Comparison of ENCODE assay signal across 8 cellular contexts in genomic region chr22:44697423-44698179, GRCh38. TPM values are rescaled to one million over a fixed set of nuclear protein-coding genes. Genes with fewer than 3 reads are reported as not detected.
DNase-seq lines count a peak whose midpoint lies in the region; ATAC-seq and TF ChIP-seq lines count a peak whose summit lies in the region.

No MANE protein-coding gene starts in this region.

- H3K27ac ChIP-seq in RWPE1 (no peak overlapping the region), testis (no peak overlapping the region)

- POLR2A ChIA-PET in BJ (lab: Charles Lee) (no interaction called here), RWPE1 (lab: Yijun Ruan, JAX; ENCODE audit: low non-redundant PET) (no interaction called here)

- H3K4me3 Mint-ChIP-seq in activated T-helper 17 cell treated with anti-CD3 and anti-CD28 coated beads, Interleukin-2, amount 50 U/mL, for 72 hours: peak overlapping the region; percentile 10
- H3K4me3 Mint-ChIP-seq in osteocyte (ENCODE audit: unreplicated experiment): no peak overlapping the region

- TF ChIP-seq POLR2A in testis (IDR thresholded peaks at IDR 0.05): no peak

- ATAC-seq in activated T-helper 17 cell treated with anti-CD3 and anti-CD28 coated beads, Interleukin-2, amount 50 U/mL, for 72 hours (replicated peaks): peak; percentile 66
- no peak for ATAC-seq in GM21619 (IDR thresholded peaks at IDR 0.05; ENCODE audit: unreplicated experiment)

- no peaks in the 10 kb centered on the region for H3K36me3 ChIP-seq in BJ (ENCODE audit: control insufficient read depth, insufficient read depth, low read length)
- H3K36me3 ChIP-seq in HAP-1 (replicated peaks): no peaks in the 10 kb centered on the region
- H3K36me3 ChIP-seq in testis (ENCODE audit: low read depth, missing control alignments): no peaks in the 10 kb centered on the region

- H3K27me3 ChIP-seq in BJ (ENCODE audit: control insufficient read depth, insufficient read depth, low read length): no peaks in the 10 kb centered on the region
- H3K27me3 ChIP-seq in HAP-1 (ENCODE audit: low read depth): no peaks in the 10 kb centered on the region
- H3K27me3 ChIP-seq in testis: no peaks in the 10 kb centered on the region

- CTCF ChIA-PET in BJ (lab: Yijun Ruan, JAX): interaction anchor here (0.6 to 8.6 kb wide), 9 partner anchors 9 to 397 kb away, joined by 3 to 142 read pairs (median 4); no protein-coding TSS in a partner anchor
- CTCF ChIA-PET in RWPE1 (lab: Yijun Ruan, JAX): interaction anchor here (0.6 to 0.9 kb wide), 2 partner anchors 37 to 774 kb away, joined by 3 to 4 read pairs; no protein-coding TSS in a partner anchor

- intact Hi-C loops in testis (cut with DNase I; ENCODE audit: low total_unique reads): loop anchor here (5.0 kb wide), 1 partner anchor 40 kb away; no protein-coding TSS in a partner anchor

- H3K9me3 ChIP-seq in HAP-1: no peaks in the 10 kb centered on the region
- H3K9me3 ChIP-seq in testis: no peaks in the 10 kb centered on the region

- TF ChIP-seq CTCF in BJ (IDR thresholded peaks at IDR 0.05; ENCODE audit: insufficient read depth, low read depth, low read length) (peak; percentile 95), RWPE1 (conservative IDR thresholded peaks at IDR 0.05; ENCODE audit: low read depth) (peak; percentile 86), osteocyte (IDR thresholded peaks at IDR 0.05) (peak; percentile 94), testis (IDR thresholded peaks at IDR 0.05) (peak; percentile 85 to 92 (median 92))

- no peaks in the 10 kb centered on the region for H3K36me3 Mint-ChIP-seq in activated T-helper 17 cell treated with anti-CD3 and anti-CD28 coated beads, Interleukin-2, amount 50 U/mL, for 72 hours (ENCODE audit: low read depth)
- no peaks in the 10 kb centered on the region for H3K36me3 Mint-ChIP-seq in osteocyte (ENCODE audit: unreplicated experiment)

- WGBS in testis, 2 donors: 24 to 50% methylated on average over 5 to 22 of the region's 22 CpGs

- H3K4me1 ChIP-seq in HAP-1 (peaks cover 4% of the 10 kb centered on the region), testis (peaks cover 6% of the 10 kb centered on the region)

- DNase-seq in BJ (ENCODE audit: low read depth) (no peak), HAP-1 (ENCODE audit: low spot score in 2 of 2) (peak; percentile 60 to 91), RWPE1 (ENCODE audit: low spot score) (peak; percentile 53), fibroblast of the conjunctiva (ENCODE audit: low read depth) (peak; percentile 38), osteocyte (ENCODE audit: extremely low spot score, unreplicated experiment) (peak; percentile 93), testis (peak; percentile 81)

- H3K4me1 Mint-ChIP-seq in activated T-helper 17 cell treated with anti-CD3 and anti-CD28 coated beads, Interleukin-2, amount 50 U/mL, for 72 hours: no peaks in the 10 kb centered on the region
- H3K4me1 Mint-ChIP-seq in osteocyte (ENCODE audit: unreplicated experiment): peaks cover 22% of the 10 kb centered on the region

- in situ Hi-C loops in HAP-1 (cut with MboI; ENCODE audit: low sequenced_read_pairs): loop anchor here (5.0 to 10.0 kb wide), 3 partner anchors 35 to 397 kb away; no protein-coding TSS in a partner anchor

- no peaks in the 10 kb centered on the region for H3K9me3 Mint-ChIP-seq in activated T-helper 17 cell treated with anti-CD3 and anti-CD28 coated beads, Interleukin-2, amount 50 U/mL, for 72 hours
- H3K9me3 Mint-ChIP-seq in osteocyte (ENCODE audit: unreplicated experiment): no peaks in the 10 kb centered on the region

- H3K4me3 ChIP-seq in BJ (ENCODE audit: low read depth, low read length) (no peak overlapping the region), HAP-1 (no peak overlapping the region), testis (no peak overlapping the region)

- no peaks in the 10 kb centered on the region for H3K27me3 Mint-ChIP-seq in activated T-helper 17 cell treated with anti-CD3 and anti-CD28 coated beads, Interleukin-2, amount 50 U/mL, for 72 hours
- no peaks in the 10 kb centered on the region for H3K27me3 Mint-ChIP-seq in osteocyte (ENCODE audit: unreplicated experiment)

- H3K27ac Mint-ChIP-seq in activated T-helper 17 cell treated with anti-CD3 and anti-CD28 coated beads, Interleukin-2, amount 50 U/mL, for 72 hours: peak overlapping the region; percentile 12
- H3K27ac Mint-ChIP-seq in osteocyte (ENCODE audit: unreplicated experiment): peak overlapping the region; percentile 93

RNA-seq across cellular contexts. Expression of gene PRR5, which starts 4.4 kb away (rescaled TPM):
- 18.2 and 33.4 TPM in 2 replicates for polyA plus RNA-seq in BJ (2011; rRNA removed)
- 17.0 and 21.2 TPM in 2 replicates for polyA minus RNA-seq in BJ (2011; rRNA and poly(A)+ RNA removed)
- total RNA-seq in activated T-helper 17 cell treated with anti-CD3 and anti-CD28 coated beads, Interleukin-2, amount 50 U/mL, for 72 hours: 10 to 100 TPM; 15.1 to 19.9 TPM
- total RNA-seq in osteocyte: 13.5 and 14.8 TPM in 2 replicates
- total RNA-seq in testis: 10 to 100 TPM; 38.4 to 50.4 TPM
- 20.2 TPM for polyA plus RNA-seq in testis (ENCODE audit: insufficient read depth, low read depth, low replicate concordance)

RNA-seq across cellular contexts. Expression of gene ARHGAP8, which starts 54.8 kb away (rescaled TPM):
- polyA plus RNA-seq in BJ (2011; rRNA removed) (0.18 and 0.39 TPM in 2 replicates), testis (ENCODE audit: insufficient read depth, low read depth, low replicate concordance) (9.7 TPM)
- 0.57 TPM in 1 of 2 replicates, not detected in the other for polyA minus RNA-seq in BJ (2011; rRNA and poly(A)+ RNA removed)
- total RNA-seq in activated T-helper 17 cell treated with anti-CD3 and anti-CD28 coated beads, Interleukin-2, amount 50 U/mL, for 72 hours: 1 to 10 TPM in 1 of 2 donors, not detected in 1; 2.3 TPM
- total RNA-seq in osteocyte (0.89 and 1.5 TPM in 2 replicates), testis (10 to 100 TPM in 1 of 2 donors, 1 to 10 TPM in 1; 9.5 to 15.0 TPM)
